In the genomic region with DNA sequence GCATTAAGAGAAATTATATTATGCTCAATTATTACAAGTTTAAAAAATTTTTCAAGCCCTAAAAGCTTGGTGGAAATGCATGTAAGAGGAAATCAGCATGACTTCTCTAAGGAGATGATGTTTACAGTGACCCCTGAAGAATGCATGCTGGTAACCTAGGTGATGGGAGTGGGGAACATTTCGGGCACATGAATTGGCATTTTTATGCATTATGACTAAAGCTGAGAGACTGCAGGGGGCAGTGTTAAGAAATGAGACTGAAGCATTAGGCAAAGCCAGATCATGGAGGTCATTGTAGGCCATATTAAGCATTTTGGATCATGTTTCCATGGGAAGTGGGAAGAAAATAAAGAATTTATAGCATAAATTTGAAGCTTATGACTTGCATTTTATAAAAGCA, we compare ENCODE assay signal across 13 cellular contexts.
DNase-seq lines count a peak whose midpoint lies in the region; FAIRE-seq and TF ChIP-seq lines count a peak whose summit lies in the region.
"Had no signal": no experiment of that assay in that cellular context is flagged by ENCODE, and none has a peak within 500 bp of the region (broad histone marks: within the 10 kb centered on the region; RNA-seq: fewer than 3 reads in every experiment).

No MANE protein-coding gene starts in this region.

- peak overlapping the region; percentile 46 for H3K9ac ChIP-seq in astrocyte (ENCODE audit: low read length)

- H3K36me3 Mint-ChIP-seq in astrocyte (ENCODE audit: low read depth, unreplicated experiment), result no peaks in the 10 kb centered on the region

- CTCF ChIA-PET in HEK293T (lab: Yijun Ruan, JAX), result no interaction called here

- peak; percentile 37 for TF ChIP-seq CTCF in astrocyte (IDR thresholded peaks at IDR 0.05; ENCODE audit: insufficient read depth, low read depth, low read length)

- H3K4me3 Mint-ChIP-seq in astrocyte (ENCODE audit: unreplicated experiment), result no peak overlapping the region

- H3K79me2 ChIP-seq in astrocyte (ENCODE audit: insufficient read depth, low read length), result no peaks in the 10 kb centered on the region

- peak overlapping the region; percentile 99 for H3K27ac Mint-ChIP-seq in astrocyte (ENCODE audit: unreplicated experiment)

- DNase-seq in AG08396 (ENCODE audit: low spot score) (peak; percentile 12), HT1080 (ENCODE audit: low read depth) (peak; percentile 40), astrocyte (ENCODE audit: low read depth) (peak; percentile 30), iPS DF 19.7 (ENCODE audit: low read depth, low spot score) (peak; percentile 33), HPDE6-E6E7 (ENCODE audit: extremely low spot score) (no peak), NCI-H2227 (lab: John Stamatoyannopoulos, UW; ENCODE audit: unreplicated experiment) (no peak), ecto neural progenitor cell (ENCODE audit: low spot score) (no peak), HEK293T (ENCODE audit: extremely low spot score) (no peak)
- DNase-seq: activated CD8-positive, alpha-beta memory T cell treated with anti-CD3 and anti-CD28 coated beads for 24 hours; islet precursor cell; stomach had no signal

- no peak overlapping the region for H3K4me3 ChIP-seq in astrocyte (ENCODE audit: insufficient read depth, low read depth, low read length)
- H3K4me3 ChIP-seq: skin epidermis, stomach had no signal

- peaks cover 16% of the 10 kb centered on the region for H3K4me1 ChIP-seq in astrocyte (ENCODE audit: insufficient read depth, low read length)

- no peak overlapping the region for H2AFZ ChIP-seq in astrocyte (ENCODE audit: low read depth, low read length)

- H3K4me1 Mint-ChIP-seq in astrocyte (ENCODE audit: low read depth, unreplicated experiment), result peaks cover 39% of the 10 kb centered on the region

- H3K27me3 ChIP-seq in astrocyte (ENCODE audit: insufficient read depth, low read length), result no peaks in the 10 kb centered on the region
- H3K27me3 ChIP-seq: stomach had no signal

- no peak for FAIRE-seq in astrocyte (lab: Jason Lieb, UNC)
- FAIRE-seq: GM19239 had no signal

- no peaks in the 10 kb centered on the region for H3K27me3 Mint-ChIP-seq in astrocyte (ENCODE audit: low read depth, unreplicated experiment)

- no peaks in the 10 kb centered on the region for H4K20me1 ChIP-seq in astrocyte (ENCODE audit: insufficient read depth, low read length)

- POLR2A ChIA-PET in HEK293T (lab: Yijun Ruan, JAX), result no interaction called here

- H3K36me3 ChIP-seq in astrocyte (ENCODE audit: insufficient read depth, low read length), result no peaks in the 10 kb centered on the region
- H3K36me3 ChIP-seq: stomach had no signal

- H3K9me3 ChIP-seq in astrocyte (ENCODE audit: insufficient read depth, low read depth, low read length), result no peaks in the 10 kb centered on the region
- H3K9me3 ChIP-seq: stomach had no signal

- H3K9me3 Mint-ChIP-seq in astrocyte (ENCODE audit: unreplicated experiment), result peaks cover 2% of the 10 kb centered on the region

- H3K27ac ChIP-seq in astrocyte (ENCODE audit: low read depth, low read length), result peak overlapping the region; percentile 77
- H3K27ac ChIP-seq: stomach had no signal

- peak overlapping the region; percentile 8 for H3K4me2 ChIP-seq in astrocyte (ENCODE audit: low read length)

TF ChIP-seq in HEK293T, 16 proteins besides CTCF, POLR2A, EP300 and RAD21:
- TF ChIP-seq ELF4 (IDR thresholded peaks at IDR 0.05) (no peak), TARDBP (IDR thresholded peaks at IDR 0.05) (no peak), SP1 (IDR thresholded peaks at IDR 0.05) (no peak), FOXK2 (IDR thresholded peaks at IDR 0.05) (no peak), SUZ12 (IDR thresholded peaks at IDR 0.05) (no peak), BHLHE40 (IDR thresholded peaks at IDR 0.05; ENCODE audit: borderline replicate concordance) (no peak), FOXA1 (IDR thresholded peaks at IDR 0.05) (no peak), NFRKB (IDR thresholded peaks at IDR 0.05) (no peak), CTBP1 (IDR thresholded peaks at IDR 0.05; ENCODE audit: borderline replicate concordance) (no peak), ZNF384 (IDR thresholded peaks at IDR 0.05) (no peak), HDGF (IDR thresholded peaks at IDR 0.05; ENCODE audit: borderline replicate concordance) (no peak), L3MBTL2 (conservative IDR thresholded peaks at IDR 0.05) (no peak)
- TF ChIP-seq, protein P1, sequence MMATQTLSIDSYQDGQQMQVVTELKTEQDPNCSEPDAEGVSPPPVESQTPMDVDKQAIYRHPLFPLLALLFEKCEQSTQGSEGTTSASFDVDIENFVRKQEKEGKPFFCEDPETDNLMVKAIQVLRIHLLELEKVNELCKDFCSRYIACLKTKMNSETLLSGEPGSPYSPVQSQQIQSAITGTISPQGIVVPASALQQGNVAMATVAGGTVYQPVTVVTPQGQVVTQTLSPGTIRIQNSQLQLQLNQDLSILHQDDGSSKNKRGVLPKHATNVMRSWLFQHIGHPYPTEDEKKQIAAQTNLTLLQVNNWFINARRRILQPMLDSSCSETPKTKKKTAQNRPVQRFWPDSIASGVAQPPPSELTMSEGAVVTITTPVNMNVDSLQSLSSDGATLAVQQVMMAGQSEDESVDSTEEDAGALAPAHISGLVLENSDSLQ (IDR thresholded peaks at IDR 0.05), result no peak

Comparison
In these comparisons a context has a peak if more than half of its experiments do, and no peak if none do; other contexts are left out.
1. DNase-seq: peak in AG08396 (single experiment), HT1080 (single experiment), astrocyte (single experiment) and iPS DF 19.7 (single experiment); none in HPDE6-E6E7 (single experiment), NCI-H2227 (single experiment), ecto neural progenitor cell (single experiment) and HEK293T (single experiment).